In genomic region chr15:88982304-88982945, GRCh38 we compare ENCODE assay signal across 8 cellular contexts.
A peak's percentile ranks its signal among the peaks of the same experiment; 100 is the strongest.
DNase-seq lines count a peak whose midpoint lies in the region; ATAC-seq and TF ChIP-seq lines count a peak whose summit lies in the region.

No MANE protein-coding gene starts in this region.

- H3K27ac ChIP-seq in OCI-LY7 (ENCODE audit: low read depth, low read length, poor library complexity, severe bottlenecking) (peak overlapping the region; percentile 54), hepatocyte (peak overlapping the region; percentile 66)

- H3K4me1 ChIP-seq in OCI-LY7 (ENCODE audit: insufficient read depth, low read length, poor library complexity, severe bottlenecking), result peaks cover 17% of the 10 kb centered on the region
- H3K4me1 ChIP-seq in hepatocyte (ENCODE audit: insufficient read depth), result peaks cover 24% of the 10 kb centered on the region

- H3K4me2 ChIP-seq in OCI-LY7 (ENCODE audit: low read length) (peak overlapping the region; percentile 54), hepatocyte (no peak overlapping the region)

- BruUV-seq in OCI-LY7 (replicated peaks; lab: Mats Ljungman, UMichigan), result no TSS peak

- DNase-seq in OCI-LY7 (ENCODE audit: low spot score), result peak; percentile 66
- peak; percentile 54 for DNase-seq in hepatocyte (ENCODE audit: low spot score)
- no peak for DNase-seq in NCI-H2171 (lab: John Stamatoyannopoulos, UW)
- no peak for DNase-seq in DMS153 treated with DMSO at 0.1 percent for 48 hours (lab: John Stamatoyannopoulos, UW; ENCODE audit: unreplicated experiment)
- DNase-seq in NCI-H1092 (lab: John Stamatoyannopoulos, UW), result no peak
- no peak for DNase-seq in cerebellar nuclear complex (lab: John Stamatoyannopoulos, UW)

- no peaks in the 10 kb centered on the region for H3K36me3 ChIP-seq in OCI-LY7 (ENCODE audit: insufficient read depth, low read length)
- H3K36me3 ChIP-seq in hepatocyte (replicated peaks; ENCODE audit: insufficient read depth, low read depth), result no peaks in the 10 kb centered on the region

- H3K9me3 ChIP-seq in OCI-LY7 (ENCODE audit: low read length) (no peaks in the 10 kb centered on the region), hepatocyte (ENCODE audit: low read depth) (no peaks in the 10 kb centered on the region)

- peak overlapping the region; percentile 54; the same call in 1 of the 2 replicates for H2AFZ ChIP-seq in OCI-LY7 (ENCODE audit: low read length)
- H2AFZ ChIP-seq in hepatocyte, result no peak overlapping the region

- no peak for TF ChIP-seq CTCF in OCI-LY7 (conservative IDR thresholded peaks at IDR 0.05; ENCODE audit: low read length)
- no peak for TF ChIP-seq CTCF in hepatocyte (IDR thresholded peaks at IDR 0.05; ENCODE audit: poor library complexity)

- POLR2A ChIA-PET in OCI-LY7 (lab: Charles Lee), result interaction anchor here (0.5 to 1.1 kb wide), 5 partner anchors 12 to 147 kb away, joined by 3 to 4 read pairs (median 3); no protein-coding TSS in a partner anchor

- H3K4me3 ChIP-seq in OCI-LY7 (ENCODE audit: low read depth, low read length, poor library complexity, severe bottlenecking) (peak overlapping the region; percentile 5), hepatocyte (no peak overlapping the region)

- H3K9me2 ChIP-seq in OCI-LY7 (ENCODE audit: insufficient read depth, low read length), result no peaks in the 10 kb centered on the region
- H3K9me2 ChIP-seq in hepatocyte (replicated peaks; ENCODE audit: insufficient read depth), result no peaks in the 10 kb centered on the region

- H3K79me2 ChIP-seq in OCI-LY7 (ENCODE audit: insufficient read depth, low read depth, low read length), result no peaks in the 10 kb centered on the region
- no peaks in the 10 kb centered on the region for H3K79me2 ChIP-seq in hepatocyte

- WGBS in hepatocyte (ENCODE audit: low lambda C conversion rate, missing lambda C conversion rate), result 71% methylated on average over 7 of the region's 7 CpGs

- CTCF ChIA-PET in OCI-LY7 (lab: Charles Lee; ENCODE audit: unreplicated experiment), result interaction anchor here (0.5 kb wide), 1 partner anchor 16 kb away, joined by 3 read pairs; no protein-coding TSS in a partner anchor

- no peaks in the 10 kb centered on the region for H3K27me3 ChIP-seq in hepatocyte

- H4K20me1 ChIP-seq in OCI-LY7 (ENCODE audit: insufficient read depth, low read length) (no peaks in the 10 kb centered on the region), hepatocyte (ENCODE audit: insufficient read depth, poor library complexity, severe bottlenecking) (no peaks in the 10 kb centered on the region)

- ATAC-seq in GM18508 (IDR thresholded peaks at IDR 0.05; ENCODE audit: insufficient read depth, unreplicated experiment) (peak; percentile 98), HG02642 (IDR thresholded peaks at IDR 0.05; ENCODE audit: poor library complexity, unreplicated experiment) (peak; percentile 96)

- intact Hi-C loops in OCI-LY7 (cut with micrococcal nuclease; ENCODE audit: unreplicated experiment), result loop anchor here (2.0 kb wide), 1 partner anchor 20 kb away; no protein-coding TSS in a partner anchor

Comparison
In these comparisons a context has a peak if more than half of its experiments do, and no peak if none do; other contexts are left out.
1. DNase-seq: peak in OCI-LY7 (single experiment) and hepatocyte (single experiment); none in NCI-H2171 (single experiment), DMS153 treated with DMSO at 0.1 percent for 48 hours (single experiment), NCI-H1092 (single experiment) and cerebellar nuclear complex (0 of 2).